Comparison of ENCODE assay signal across 25 cellular contexts in genomic region chr2:35688298-35688697, GRCh38.
A peak's percentile ranks its signal among the peaks of the same experiment; 100 is the strongest.
DNase-seq lines count a peak whose midpoint lies in the region; ATAC-seq, FAIRE-seq and TF ChIP-seq lines count a peak whose summit lies in the region.
"Had no signal": no experiment of that assay in that cellular context is flagged by ENCODE, and none has a peak within 500 bp of the region (broad histone marks: within the 10 kb centered on the region; RNA-seq: fewer than 3 reads in every experiment).

No MANE protein-coding gene starts in this region.

- H3K9ac ChIP-seq in HepG2 (ENCODE audit: insufficient read depth, low read depth, low read length) (no peak overlapping the region), K562 (ENCODE audit: insufficient read depth in 1 of 2, low read depth in 2 of 2, low read length in 2 of 2) (no peak overlapping the region)
- H3K9ac ChIP-seq: BLaER1 treated with 17β-estradiol and CSF1 and Interleukin-3, amounts not matched to agents 10 nM and 100 nM had no signal

- no peaks in the 10 kb centered on the region for H3K27me3 ChIP-seq in HepG2 (ENCODE audit: control insufficient read depth in 1 of 2, insufficient read depth in 2 of 2, low read length in 2 of 2)
- no peaks in the 10 kb centered on the region for H3K27me3 ChIP-seq in right lobe of liver
- no peaks in the 10 kb centered on the region for H3K27me3 ChIP-seq in K562 (ENCODE audit: control insufficient read depth in 2 of 2, insufficient read depth in 2 of 2, low read length in 2 of 2)
- H3K27me3 ChIP-seq: BE2C; BLaER1 treated with 17β-estradiol and CSF1 and Interleukin-3, amounts not matched to agents 10 nM and 100 nM had no signal

- no peak overlapping the region for H3K4me3 Mint-ChIP-seq in endothelial cell (ENCODE audit: unreplicated experiment)
- H3K4me3 Mint-ChIP-seq: CD14-positive monocyte; CD4-positive, alpha-beta T cell; CD8-positive, alpha-beta memory T cell; GM23338; HFFc6 had no signal

- DNase-seq in HepG2 (ENCODE audit: low spot score) = no peak
- DNase-seq in right lobe of liver = no peak
- DNase-seq in HTR-8/SVneo (ENCODE audit: insufficient read length, low spot score) = no peak
- DNase-seq in K562 (ENCODE audit: extremely low read depth in 1 of 4, low spot score in 3 of 4) = no peak
- no peak for DNase-seq in NCI-H446 (lab: John Stamatoyannopoulos, UW)
- DNase-seq in endothelial cell (ENCODE audit: low spot score) = no peak
- DNase-seq: ACHN; AML-193; BE2C; Calu3; CD4-positive, alpha-beta T cell; CD8-positive, alpha-beta memory T cell; DMS153; DND-41; HFFc6 had no signal

- H3K9me3 Mint-ChIP-seq in endothelial cell (ENCODE audit: unreplicated experiment) = no peaks in the 10 kb centered on the region
- H3K9me3 Mint-ChIP-seq: CD14-positive monocyte; CD4-positive, alpha-beta T cell; GM23338 had no signal

- TF ChIP-seq RAD21 in HepG2 (CRISPR knock-in tag; IDR thresholded peaks at IDR 0.05) = no peak
- no peak for TF ChIP-seq RAD21 in K562 (CRISPR knock-in tag; conservative IDR thresholded peaks at IDR 0.05 in 1 of 2, IDR thresholded peaks at IDR 0.05 in 1 of 2)

- no peak overlapping the region for H3K27ac Mint-ChIP-seq in endothelial cell (ENCODE audit: unreplicated experiment)
- H3K27ac Mint-ChIP-seq: CD14-positive monocyte; CD4-positive, alpha-beta T cell; CD8-positive, alpha-beta memory T cell; GM23338; HFFc6 had no signal

- H3K9me3 ChIP-seq in HepG2 (ENCODE audit: low read length) (peaks cover 14% of the 10 kb centered on the region), right lobe of liver (no peaks in the 10 kb centered on the region), K562 (replicated peaks; ENCODE audit: control insufficient read depth, insufficient read depth, low read depth, low read length) (no peaks in the 10 kb centered on the region)
- H3K9me3 ChIP-seq: BE2C; BLaER1 treated with 17β-estradiol and CSF1 and Interleukin-3, amounts not matched to agents 10 nM and 100 nM; HAP-1 had no signal

- no peaks in the 10 kb centered on the region for H4K20me1 ChIP-seq in HepG2 (ENCODE audit: insufficient read depth, low read length)
- H4K20me1 ChIP-seq in K562 (replicated peaks; ENCODE audit: control insufficient read depth, insufficient read depth, low read length) = no peaks in the 10 kb centered on the region
- H4K20me1 ChIP-seq: BLaER1 treated with 17β-estradiol and CSF1 and Interleukin-3, amounts not matched to agents 10 nM and 100 nM had no signal

- CTCF ChIA-PET in HepG2 (lab: Yijun Ruan, JAX; ENCODE audit: low intra/inter-chr PET ratio, low total read pairs) (no interaction called here), K562 (lab: Yijun Ruan, JAX; ENCODE audit: low intra/inter-chr PET ratio) (no interaction called here)

- TF ChIP-seq POLR2A in HepG2 (IDR thresholded peaks at IDR 0.05; ENCODE audit: insufficient read depth in 1 of 2, low read depth in 2 of 2, low read length in 2 of 2) = no peak
- TF ChIP-seq POLR2A in right lobe of liver (IDR thresholded peaks at IDR 0.05) = no peak
- no peak for TF ChIP-seq POLR2A in K562 (conservative IDR thresholded peaks at IDR 0.05)

- TF ChIP-seq EP300 in HepG2 (IDR thresholded peaks at IDR 0.05; ENCODE audit: low read depth in 2 of 2, low read length in 2 of 2) = no peak
- TF ChIP-seq EP300 in HepG2 (CRISPR knock-in tag; IDR thresholded peaks at IDR 0.05; ENCODE audit: borderline replicate concordance) = no peak
- TF ChIP-seq EP300 in K562 (IDR thresholded peaks at IDR 0.05; ENCODE audit: low read length) = no peak

- ATAC-seq in HepG2 (no peak), right lobe of liver (no peak), K562 (no peak), HG02571 (IDR thresholded peaks at IDR 0.05; ENCODE audit: unreplicated experiment) (no peak), esophagus mucosa (no peak)
- ATAC-seq: GM23338 had no signal

- peaks cover 8% of the 10 kb centered on the region for H3K4me1 Mint-ChIP-seq in endothelial cell (ENCODE audit: unreplicated experiment)
- H3K4me1 Mint-ChIP-seq: CD14-positive monocyte; CD8-positive, alpha-beta memory T cell; GM23338 had no signal

- H3K36me3 ChIP-seq in HepG2 (replicated peaks in 1 of 2; ENCODE audit: control insufficient read depth in 1 of 2, insufficient read depth in 2 of 2, low read length in 2 of 2) (no peaks in the 10 kb centered on the region), right lobe of liver (no peaks in the 10 kb centered on the region), K562 (ENCODE audit: control insufficient read depth, insufficient read depth, low read length) (no peaks in the 10 kb centered on the region)
- H3K36me3 ChIP-seq: BE2C; BLaER1 treated with 17β-estradiol and CSF1 and Interleukin-3, amounts not matched to agents 10 nM and 100 nM; HAP-1 had no signal

- no peaks in the 10 kb centered on the region for H3K79me2 ChIP-seq in HepG2 (ENCODE audit: insufficient read depth, low read length)
- H3K79me2 ChIP-seq in K562 (ENCODE audit: control insufficient read depth, insufficient read depth, low read length) = no peaks in the 10 kb centered on the region

- no peaks in the 10 kb centered on the region for H3K36me3 Mint-ChIP-seq in endothelial cell (ENCODE audit: low read depth, unreplicated experiment)
- H3K36me3 Mint-ChIP-seq: CD14-positive monocyte; CD8-positive, alpha-beta memory T cell had no signal

- H3K9me1 ChIP-seq in K562 (ENCODE audit: control insufficient read depth, insufficient read depth, low read length) = no peaks in the 10 kb centered on the region

- WGBS in HepG2 (ENCODE audit: low lambda C conversion rate) = under 1% methylated on average over 4 of the region's 4 CpGs
- WGBS in right lobe of liver (ENCODE audit: insufficient coverage, low coverage, low lambda C conversion rate, missing lambda C conversion rate) = 41% methylated on average over 4 of the region's 4 CpGs
- WGBS in K562 (ENCODE audit: insufficient coverage, low coverage, missing lambda C conversion rate) = 4% methylated on average over 4 of the region's 4 CpGs

- FAIRE-seq in HepG2 (lab: Jason Lieb, UNC) (no peak), HTR-8/SVneo (lab: Jason Lieb, UNC) (peak; percentile 16), K562 (lab: Jason Lieb, UNC) (no peak)
- FAIRE-seq: A204.1, G401.6, GM19239 had no signal

- intact Hi-C loops in HepG2 (cut with micrococcal nuclease; ENCODE audit: unreplicated experiment) (no loop called here), right lobe of liver (cut with DNase I) (no loop called here), K562 (cut with micrococcal nuclease) (no loop called here)

- H2AFZ ChIP-seq in HepG2 (ENCODE audit: low read length) (no peak overlapping the region), K562 (ENCODE audit: low read depth, low read length) (no peak overlapping the region)
- H2AFZ ChIP-seq: GM23338 had no signal

- no peaks in the 10 kb centered on the region for H3K27me3 Mint-ChIP-seq in endothelial cell (ENCODE audit: unreplicated experiment)
- H3K27me3 Mint-ChIP-seq: CD4-positive, alpha-beta T cell; CD8-positive, alpha-beta memory T cell had no signal

- TF ChIP-seq CTCF in HepG2 (CRISPR knock-in tag; IDR thresholded peaks at IDR 0.05) = no peak
- TF ChIP-seq CTCF in right lobe of liver (IDR thresholded peaks at IDR 0.05) = no peak
- no peak for TF ChIP-seq CTCF in K562 (IDR thresholded peaks at IDR 0.05 in 2 of 3, conservative IDR thresholded peaks at IDR 0.05 in 1 of 3; ENCODE audit: insufficient read depth in 2 of 3, low read depth in 1 of 3, low read length in 3 of 3)
- TF ChIP-seq CTCF in endothelial cell (IDR thresholded peaks at IDR 0.05; ENCODE audit: unreplicated experiment) = no peak

- H3K4me2 ChIP-seq in HepG2 (ENCODE audit: low read depth, low read length) (no peak overlapping the region), K562 (ENCODE audit: insufficient read depth, low read length) (no peak overlapping the region)
- H3K4me2 ChIP-seq: BLaER1 treated with 17β-estradiol and CSF1 and Interleukin-3, amounts not matched to agents 10 nM and 100 nM; GM23338 had no signal

- H3K27ac ChIP-seq in HepG2 (ENCODE audit: extremely low read length, insufficient read depth, low read length) (no peak overlapping the region), right lobe of liver (no peak overlapping the region), K562 (ENCODE audit: extremely low read depth, low read depth, low read length) (no peak overlapping the region)
- H3K27ac ChIP-seq: 22Rv1; BLaER1 treated with 17β-estradiol and CSF1 and Interleukin-3, amounts not matched to agents 10 nM and 100 nM had no signal

- BruUV-seq in HepG2 (replicated peaks; lab: Mats Ljungman, UMichigan) (no TSS peak), K562 (replicated peaks; lab: Mats Ljungman, UMichigan) (no TSS peak)

- H3K4me3 ChIP-seq in HepG2 (replicated peaks in 1 of 3; ENCODE audit: insufficient read depth in 1 of 3, low read depth in 2 of 3, low read length in 3 of 3) (no peak overlapping the region), right lobe of liver (no peak overlapping the region), K562 (no peak overlapping the region)
- H3K4me3 ChIP-seq: BLaER1 treated with 17β-estradiol and CSF1 and Interleukin-3, amounts not matched to agents 10 nM and 100 nM; GM23338; HAP-1 had no signal

- in situ Hi-C loops in HepG2 (cut with HindIII; ENCODE audit: extremely low pct_ligation_motif_present, low pct_unique_long_range_greater_than_20kb) = no loop called here
- in situ Hi-C loops in K562 (cut with MboI) = no loop called here

- POLR2A ChIA-PET in HepG2 (lab: Yijun Ruan, JAX) (no interaction called here), K562 (lab: Yijun Ruan, JAX) (no interaction called here)

- H3K4me1 ChIP-seq in HepG2 (ENCODE audit: insufficient read depth, low read length) = no peaks in the 10 kb centered on the region
- H3K4me1 ChIP-seq in right lobe of liver = no peaks in the 10 kb centered on the region
- H3K4me1 ChIP-seq in K562 (replicated peaks in 1 of 2; ENCODE audit: control insufficient read depth in 2 of 2, insufficient read depth in 2 of 2, low read length in 2 of 2) = no peaks in the 10 kb centered on the region
- H3K4me1 ChIP-seq: BE2C; BLaER1 treated with 17β-estradiol and CSF1 and Interleukin-3, amounts not matched to agents 10 nM and 100 nM; HAP-1 had no signal

TF ChIP-seq in HepG2, 621 proteins besides CTCF, POLR2A, EP300 and RAD21 (continues in another document):
- TF ChIP-seq RAD51 (IDR thresholded peaks at IDR 0.05; ENCODE audit: borderline replicate concordance) = peak; percentile 24; the same call in 1 of the 2 replicates
- no peak for TF ChIP-seq PHF21A (CRISPR knock-in tag; IDR thresholded peaks at IDR 0.05)
- TF ChIP-seq GFI1 (CRISPR knock-in tag; IDR thresholded peaks at IDR 0.05; ENCODE audit: borderline replicate concordance) = no peak

TF ChIP-seq in K562, 482 proteins besides CTCF, POLR2A, EP300 and RAD21 (continues in another document):
- no peak for TF ChIP-seq BCL6 (CRISPR knock-in tag; IDR thresholded peaks at IDR 0.05)

Comparison
In these comparisons a context has a peak if more than half of its experiments do, and no peak if none do; other contexts are left out.
1. Of the 241 proteins assayed by ChIP-seq in both HepG2 and K562: peak only in HepG2: MNT and RAD51; only in K562: TFE3; in both: none; in neither: 237; mixed calls (peak in some experiments, not most) for 1.